Comparison of ENCODE assay signal across 30 cellular contexts in genomic region chr11:102932678-102933077, GRCh38. TPM values are rescaled to one million over a fixed set of nuclear protein-coding genes. Genes with fewer than 3 reads are reported as not detected.
"Had no signal": no experiment of that assay in that cellular context is flagged by ENCODE, and none has a peak within 500 bp of the region (broad histone marks: within the 10 kb centered on the region; RNA-seq: fewer than 3 reads in every experiment).

No MANE protein-coding gene starts in this region.

- ATAC-seq: activated T-helper 17 cell treated with anti-CD3 and anti-CD28 coated beads, Interleukin-2, amount 50 U/mL, for 72 hours; body of pancreas; PC-3; T-helper 17 cell had no signal

- FAIRE-seq: bronchial epithelial cell, RCC 7860, TTC549 had no signal

- H3K36me3 ChIP-seq: SJSA1 had no signal

- H3K9me3 ChIP-seq: body of pancreas, SJSA1 had no signal

- H3K27ac ChIP-seq: body of pancreas, SJSA1, VCaP had no signal

- H3K27me3 ChIP-seq: body of pancreas, SJSA1 had no signal

- H3K4me1 ChIP-seq: SJSA1 had no signal

- H3K4me3 ChIP-seq: body of pancreas, SJSA1 had no signal

- DNase-seq: activated CD4-positive, alpha-beta memory T cell treated with anti-CD3 and anti-CD28 coated beads, Interleukin-2, amount 10 ng/mL, durations not matched to agents 7 days and 5 days; activated CD4-positive, alpha-beta T cell treated with anti-CD3 and anti-CD28 coated beads, Interleukin-2, amount 10 ng/mL, durations not matched to agents 7 days and 5 days; activated CD4-positive, CD25-positive, alpha-beta regulatory T cell; activated gamma-delta T cell; activated naive CD4-positive, alpha-beta T cell treated with anti-CD3 and anti-CD28 coated beads for 36 hours; activated T-cell treated with anti-CD3 and anti-CD28 coated beads for 4 hours; activated T-cell treated with anti-CD3 and anti-CD28 coated beads, Interleukin-2, amount 50 U/mL, for 48 hours; aorta; body of pancreas; central memory CD4-positive, alpha-beta T cell; Kasumi-1; KBM-7; NCI-H1105 treated with DMSO at 0.1 percent for 48 hours; NCI-H146; NCI-H187 treated with DMSO at 0.1 percent for 48 hours; NCI-H2081 treated with DMSO at 0.1 percent for 48 hours; NCI-H446; NCI-H524; PC-3; SHP77; T-helper 17 cell; T-helper 9 cell had no signal

RNA-seq across cellular contexts. Expression of gene MMP13, which starts 22.9 kb away (rescaled TPM):
- total RNA-seq: activated CD4-positive, alpha-beta memory T cell treated with anti-CD3 and anti-CD28 coated beads, Interleukin-2, amount 10 ng/mL, durations not matched to agents 7 days and 5 days; activated CD4-positive, alpha-beta T cell treated with anti-CD3 and anti-CD28 coated beads, Interleukin-2, amount 10 ng/mL, durations not matched to agents 7 days and 5 days; activated CD8-positive, alpha-beta memory T cell treated with anti-CD3 and anti-CD28 coated beads for 36 hours; activated naive CD4-positive, alpha-beta T cell treated with anti-CD3 and anti-CD28 coated beads for 36 hours; activated T-helper 17 cell treated with anti-CD3 and anti-CD28 coated beads, Interleukin-2, amount 50 U/mL, for 72 hours; aorta; body of pancreas; bronchial epithelial cell; SJSA1; T-helper 17 cell had no signal
- polyA plus RNA-seq: adipose tissue had no signal

RNA-seq across cellular contexts. Expression of gene MMP12, which starts 57.9 kb away (rescaled TPM):
- total RNA-seq: activated CD4-positive, alpha-beta memory T cell treated with anti-CD3 and anti-CD28 coated beads, Interleukin-2, amount 10 ng/mL, durations not matched to agents 7 days and 5 days; activated CD4-positive, alpha-beta T cell treated with anti-CD3 and anti-CD28 coated beads, Interleukin-2, amount 10 ng/mL, durations not matched to agents 7 days and 5 days; activated CD8-positive, alpha-beta memory T cell treated with anti-CD3 and anti-CD28 coated beads for 36 hours; activated naive CD4-positive, alpha-beta T cell treated with anti-CD3 and anti-CD28 coated beads for 36 hours; body of pancreas; bronchial epithelial cell; PC-3; T-helper 17 cell had no signal
